In genomic region chr15:85414495-85414894, GRCh38 we compare ENCODE assay signal across 7 cellular contexts. TPM values are rescaled to one million over a fixed set of nuclear protein-coding genes. Genes with fewer than 3 reads are reported as not detected.
DNase-seq lines count a peak whose midpoint lies in the region; ATAC-seq and TF ChIP-seq lines count a peak whose summit lies in the region.

No MANE protein-coding gene starts in this region.

- no peak for ATAC-seq in HG03520 (IDR thresholded peaks at IDR 0.05; ENCODE audit: unreplicated experiment)

- no peaks in the 10 kb centered on the region for H3K36me3 Mint-ChIP-seq in endothelial cell (ENCODE audit: low read depth, unreplicated experiment)

- H3K4me1 Mint-ChIP-seq in endothelial cell (ENCODE audit: unreplicated experiment), result peaks cover 21% of the 10 kb centered on the region

- peak overlapping the region; percentile 62 for H3K27ac Mint-ChIP-seq in endothelial cell (ENCODE audit: unreplicated experiment)

- no peak overlapping the region for H3K27ac ChIP-seq in caudate nucleus (ENCODE audit: low read depth, low read length)

- no peaks in the 10 kb centered on the region for H3K9me3 Mint-ChIP-seq in endothelial cell (ENCODE audit: unreplicated experiment)

- no peaks in the 10 kb centered on the region for H3K27me3 Mint-ChIP-seq in endothelial cell (ENCODE audit: unreplicated experiment)

- no peak overlapping the region for H3K4me3 ChIP-seq in GM12865 (ENCODE audit: low read depth, low read length)
- H3K4me3 ChIP-seq in retinal pigment epithelial cell (ENCODE audit: low read length), result no peak overlapping the region

- H3K4me3 Mint-ChIP-seq in endothelial cell (ENCODE audit: unreplicated experiment), result no peak overlapping the region

- DNase-seq in GM12865 (ENCODE audit: low read depth) (peak; percentile 50), NOMO-1 treated with DMSO at 0.1 percent for 48 hours (lab: John Stamatoyannopoulos, UW; ENCODE audit: unreplicated experiment) (peak; percentile 64), endothelial cell (ENCODE audit: low spot score) (no peak), retinal pigment epithelial cell (ENCODE audit: low read depth) (no peak), NCI-H1694 (lab: John Stamatoyannopoulos, UW) (no peak), caudate nucleus (lab: John Stamatoyannopoulos, UW) (no peak)

- TF ChIP-seq CTCF in GM12865 (IDR thresholded peaks at IDR 0.05; ENCODE audit: insufficient read depth, low read depth, low read length, missing control alignments) (peak; percentile 22), endothelial cell (IDR thresholded peaks at IDR 0.05; ENCODE audit: unreplicated experiment) (no peak), retinal pigment epithelial cell (conservative IDR thresholded peaks at IDR 0.05; ENCODE audit: low read depth, low read length) (peak; percentile 5)

RNA-seq across cellular contexts. Expression of gene AKAP13, which starts 34.1 kb away (rescaled TPM):
- total RNA-seq in endothelial cell (ENCODE audit: unreplicated experiment), result 249 TPM

Comparison
In these comparisons a context has a peak if more than half of its experiments do, and no peak if none do; other contexts are left out.
1. DNase-seq: peak in GM12865 (single experiment) and NOMO-1 treated with DMSO at 0.1 percent for 48 hours (single experiment); none in endothelial cell (single experiment), retinal pigment epithelial cell (single experiment), NCI-H1694 (single experiment) and caudate nucleus (0 of 61).